ENCODE assay signal across 23 cellular contexts in the genomic region with DNA sequence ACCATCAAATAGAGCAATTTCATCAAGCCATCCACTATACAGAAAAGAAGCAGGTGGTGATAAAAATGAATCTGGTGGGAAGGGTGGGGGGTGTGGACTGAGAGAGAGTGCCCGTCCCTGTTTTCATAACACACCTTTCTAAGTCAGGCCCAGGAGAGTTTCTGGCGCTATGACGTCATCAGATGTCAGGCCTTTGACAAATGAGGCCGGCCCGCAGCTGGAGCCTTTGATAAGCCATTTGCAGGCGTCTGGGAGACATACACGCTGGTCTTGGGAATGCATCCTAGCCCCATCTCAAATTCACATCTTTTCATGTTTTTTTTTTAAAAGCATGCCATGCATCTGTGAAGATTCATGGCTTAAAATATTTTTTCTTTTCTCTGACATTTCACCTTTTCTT.
A peak's percentile ranks its signal among the peaks of the same experiment; 100 is the strongest.
DNase-seq lines count a peak whose midpoint lies in the region; TF ChIP-seq lines count a peak whose summit lies in the region.
"Had no signal": no experiment of that assay in that cellular context is flagged by ENCODE, and none has a peak within 500 bp of the region (broad histone marks: within the 10 kb centered on the region; RNA-seq: fewer than 3 reads in every experiment).

No MANE protein-coding gene starts in this region.

- peaks cover 6% of the 10 kb centered on the region for H3K27me3 Mint-ChIP-seq in neural progenitor cell (ENCODE audit: insufficient read depth, low read depth)

- H3K79me2 ChIP-seq in neural progenitor cell (ENCODE audit: low read depth) = no peaks in the 10 kb centered on the region

- DNase-seq in amniotic epithelial cell (ENCODE audit: low read depth) (peak; percentile 19), neural progenitor cell (ENCODE audit: low spot score) (peak; percentile 50), pons (ENCODE audit: low spot score) (no peak), NCI-H1436 treated with DMSO at 0.1 percent for 48 hours (lab: John Stamatoyannopoulos, UW) (no peak)
- no peak for DNase-seq in activated naive CD4-positive, alpha-beta T cell treated with Interleukin-2 at 50 U/mL for 16 hours
- DNase-seq: activated CD8-positive, alpha-beta memory T cell treated with anti-CD3 and anti-CD28 coated beads, Interleukin-2, amount 50 U/mL, for 48 hours; activated naive CD8-positive, alpha-beta T cell treated with anti-CD3 and anti-CD28 coated beads, Interleukin-2, amount 10 ng/mL, durations not matched to agents 7 days and 5 days; CD4-positive, alpha-beta memory T cell; DMS79; effector CD8-positive, alpha-beta T cell; foreskin melanocyte; hypothalamus; IMR-90; NCI-H2171 treated with DMSO at 0.1 percent for 48 hours; NCI-H774; PC-3; SIG-M5; stimulated activated CD4-positive, alpha-beta T cell treated with anti-CD3 and anti-CD28 coated beads, Interleukin-1b, Interleukin-23, amount 100 ng/mL, for 48 hours; T-helper 17 cell had no signal

- H3K4me3 ChIP-seq in HUES64 (ENCODE audit: low read length) = no peak overlapping the region
- H3K4me3 ChIP-seq in neural progenitor cell = no peak overlapping the region
- H3K4me3 ChIP-seq: lung had no signal

- H3K36me3 ChIP-seq in ES-I3 (ENCODE audit: insufficient read depth, low read length) = no peaks in the 10 kb centered on the region
- H3K36me3 ChIP-seq in HUES64 (ENCODE audit: insufficient read depth, low read length) = no peaks in the 10 kb centered on the region
- H3K36me3 ChIP-seq in neural progenitor cell = peaks cover 3% of the 10 kb centered on the region

- peaks cover 14% of the 10 kb centered on the region for H3K4me1 ChIP-seq in ES-I3 (ENCODE audit: insufficient read depth, low read length)
- H3K4me1 ChIP-seq in HUES64 (ENCODE audit: insufficient read depth, low read length) = peaks cover 26% of the 10 kb centered on the region
- peaks cover 12% of the 10 kb centered on the region for H3K4me1 ChIP-seq in neural progenitor cell

- H3K27ac ChIP-seq in HUES64 (ENCODE audit: low read depth, low read length) (peak overlapping the region; percentile 65; the same call in 1 of the 2 replicates), neural progenitor cell (no peak overlapping the region)

- H3K4me3 Mint-ChIP-seq in neural progenitor cell = no peak overlapping the region
- H3K4me3 Mint-ChIP-seq: activated naive CD8-positive, alpha-beta T cell treated with anti-CD3 and anti-CD28 coated beads, Interleukin-2, amount 10 ng/mL, durations not matched to agents 7 days and 5 days; CD4-positive, alpha-beta memory T cell; T-helper 17 cell had no signal

- H3K27me3 ChIP-seq in HUES64 (ENCODE audit: insufficient read depth, low read length) (no peaks in the 10 kb centered on the region), neural progenitor cell (no peaks in the 10 kb centered on the region)

- H3K9ac ChIP-seq in ES-I3 (ENCODE audit: low read depth, low read length) (peak overlapping the region; percentile 4; the same call in 1 of the 2 replicates), HUES64 (ENCODE audit: low read depth, low read length) (no peak overlapping the region), neural progenitor cell (no peak overlapping the region)

- no peak overlapping the region for H3K27ac Mint-ChIP-seq in neural progenitor cell
- H3K27ac Mint-ChIP-seq: activated naive CD8-positive, alpha-beta T cell treated with anti-CD3 and anti-CD28 coated beads, Interleukin-2, amount 10 ng/mL, durations not matched to agents 7 days and 5 days; activated T-helper 2 cell treated with anti-CD3 and anti-CD28 coated beads, Interferon-gamma antibody, Interleukin-2, Interleukin-4, amounts not matched to agents 10 μg/mL and 5 μg/mL and 100 μg/mL, durations not matched to agents 14 hours and 24 hours and 36 hours; T-helper 17 cell had no signal

- peaks cover 21% of the 10 kb centered on the region for H3F3A ChIP-seq in neural progenitor cell (ENCODE audit: low read depth)

- H3K9me3 Mint-ChIP-seq in neural progenitor cell = peaks cover 26% of the 10 kb centered on the region
- H3K9me3 Mint-ChIP-seq: activated naive CD8-positive, alpha-beta T cell treated with anti-CD3 and anti-CD28 coated beads, Interleukin-2, amount 10 ng/mL, durations not matched to agents 7 days and 5 days; activated T-helper 2 cell treated with anti-CD3 and anti-CD28 coated beads, Interferon-gamma antibody, Interleukin-2, Interleukin-4, amounts not matched to agents 10 μg/mL and 5 μg/mL and 100 μg/mL, durations not matched to agents 14 hours and 24 hours and 36 hours had no signal

- H3K4me2 ChIP-seq in neural progenitor cell = no peak overlapping the region

- no peak overlapping the region for H2AFZ ChIP-seq in neural progenitor cell (replicated peaks)

- no peak for TF ChIP-seq CTCF in neural progenitor cell (IDR thresholded peaks at IDR 0.05)

- WGBS in HUES64 = 10% methylated on average over 7 of the region's 7 CpGs

- H3K4me1 Mint-ChIP-seq in neural progenitor cell = peaks cover 14% of the 10 kb centered on the region
- H3K4me1 Mint-ChIP-seq: CD4-positive, alpha-beta memory T cell; T-helper 17 cell had no signal

- peaks cover 2% of the 10 kb centered on the region for H3K36me3 Mint-ChIP-seq in neural progenitor cell
- H3K36me3 Mint-ChIP-seq: activated naive CD8-positive, alpha-beta T cell treated with anti-CD3 and anti-CD28 coated beads, Interleukin-2, amount 10 ng/mL, durations not matched to agents 7 days and 5 days; CD4-positive, alpha-beta memory T cell had no signal

- H4K20me1 ChIP-seq in neural progenitor cell (ENCODE audit: low read depth) = no peaks in the 10 kb centered on the region

- H3K9me3 ChIP-seq in ES-I3 (ENCODE audit: control insufficient read depth, insufficient read depth, low read length) = peaks cover 3% of the 10 kb centered on the region; the same call in 1 of the 2 replicates
- no peaks in the 10 kb centered on the region for H3K9me3 ChIP-seq in HUES64 (ENCODE audit: insufficient read depth, low read depth, low read length)
- H3K9me3 ChIP-seq in neural progenitor cell (ENCODE audit: low read depth) = peaks cover 5% of the 10 kb centered on the region

Comparison
In these comparisons a context has a peak if more than half of its experiments do, and no peak if none do; other contexts are left out.
1. DNase-seq: peak in amniotic epithelial cell (single experiment) and neural progenitor cell (single experiment); none in pons (single experiment), NCI-H1436 treated with DMSO at 0.1 percent for 48 hours (single experiment) and activated naive CD4-positive, alpha-beta T cell treated with Interleukin-2 at 50 U/mL for 16 hours (single experiment).